ENCODE assay signal across 1 cellular context in the genomic region with DNA sequence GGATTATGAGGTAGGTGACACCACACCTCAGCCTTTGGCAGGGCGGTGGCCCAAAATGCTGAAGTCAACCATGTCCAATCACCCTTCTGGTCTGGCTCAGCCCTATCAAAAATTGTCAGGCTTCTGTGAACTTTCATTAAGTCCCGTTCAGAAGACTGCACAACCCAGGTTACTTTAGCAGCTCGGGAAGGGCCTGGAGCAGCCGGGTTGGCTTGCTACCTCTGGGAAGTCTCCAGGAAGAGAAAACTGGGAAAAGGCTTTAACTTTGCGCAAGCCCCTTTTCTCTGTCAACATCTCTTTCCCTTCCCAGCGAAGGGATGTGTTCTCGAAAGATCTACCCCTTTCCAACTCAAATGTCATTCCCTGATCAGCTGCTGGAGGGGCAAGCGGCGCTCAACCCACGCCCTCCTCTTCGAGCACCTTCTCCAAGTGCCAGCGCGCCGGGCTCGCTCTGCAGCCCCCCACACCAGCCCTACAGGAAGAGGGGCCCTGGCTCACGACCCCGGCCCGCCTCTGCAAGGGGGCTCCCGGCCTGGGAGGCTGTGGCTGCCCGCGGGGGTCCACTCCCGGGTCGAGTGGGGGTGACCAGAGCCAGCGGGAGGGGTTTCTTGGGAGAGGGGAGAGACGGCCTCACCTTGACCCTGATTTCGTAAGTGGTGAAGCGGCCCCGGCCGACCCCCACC.
TF ChIP-seq lines count a peak whose summit lies in the region.

No MANE protein-coding gene starts in this region.

TF ChIP-seq in K562, 482 proteins besides CTCF, POLR2A, EP300 and RAD21 (continues in another document):
- TF ChIP-seq ZNF395 (CRISPR knock-in tag; IDR thresholded peaks at IDR 0.05) (0 out of 2 replicates have a peak, but pooled peaks have one; percentile 67), CBFA2T3 (IDR thresholded peaks at IDR 0.05) (peak; percentile 34; the same call in 1 of the 2 replicates), ZBTB40 (IDR thresholded peaks at IDR 0.05) (no peak), ZBTB40 (CRISPR knock-in tag; IDR thresholded peaks at IDR 0.05) (no peak), RFX5 (IDR thresholded peaks at IDR 0.05; ENCODE audit: low read depth, low read length) (no peak), OTX1 (CRISPR knock-in tag; IDR thresholded peaks at IDR 0.05) (0 out of 2 replicates have a peak, but pooled peaks have one; percentile 28), HDAC1 (IDR thresholded peaks at IDR 0.05) (peak in 1 of 2 experiments; percentile 70; a peak in 1 of 4 replicates), BRCA1 (IDR thresholded peaks at IDR 0.05) (no peak), BRCA1 (CRISPR knock-in tag; IDR thresholded peaks at IDR 0.05) (0 out of 2 replicates have a peak, but pooled peaks have one; percentile 59), CREB1 (IDR thresholded peaks at IDR 0.05) (0 out of 2 replicates have a peak, but pooled peaks have one; percentile 19), CREB1 (CRISPR knock-in tag; IDR thresholded peaks at IDR 0.05) (no peak), ZBTB7A (IDR thresholded peaks at IDR 0.05; ENCODE audit: borderline replicate concordance, control insufficient read depth, low read depth, low read length) (peak; percentile 48; the same call in 1 of the 2 replicates), ZNF217 (CRISPR knock-in tag; IDR thresholded peaks at IDR 0.05) (no peak), CBX1 (IDR thresholded peaks at IDR 0.05; ENCODE audit: low read depth) (peak; percentile 27; the same call in 1 of the 2 replicates), FUS (optimal IDR thresholded peaks at IDR 0.05; ENCODE audit: low read depth, low read length) (no peak), CREB5 (CRISPR knock-in tag; IDR thresholded peaks at IDR 0.05) (no peak), GABPB2 (CRISPR knock-in tag; conservative IDR thresholded peaks at IDR 0.05) (no peak), ETV5 (CRISPR knock-in tag; IDR thresholded peaks at IDR 0.05; ENCODE audit: low read depth) (peak; percentile 36; the same call in 1 of the 2 replicates), MECOM (CRISPR knock-in tag; IDR thresholded peaks at IDR 0.05) (no peak), EGR1 (conservative IDR thresholded peaks at IDR 0.05) (peak; percentile 33; the same call in 1 of the 2 replicates), TEAD4 (IDR thresholded peaks at IDR 0.05; ENCODE audit: low read length) (peak; percentile 47; the same call in 1 of the 2 replicates), TEAD4 (CRISPR knock-in tag; IDR thresholded peaks at IDR 0.05; ENCODE audit: borderline replicate concordance) (no peak), NKRF (IDR thresholded peaks at IDR 0.05; ENCODE audit: borderline replicate concordance) (peak; percentile 72), CREB3 (tag; conservative IDR thresholded peaks at IDR 0.05; ENCODE audit: low read depth) (no peak), PTBP1 (IDR thresholded peaks at IDR 0.05; ENCODE audit: low read depth, low read length) (no peak), SMAD2 (IDR thresholded peaks at IDR 0.05; ENCODE audit: low read depth, low read length) (no peak), ZNF639 (CRISPR knock-in tag; conservative IDR thresholded peaks at IDR 0.05 in 1 of 2, IDR thresholded peaks at IDR 0.05 in 1 of 2) (no peak), SREBF2 (CRISPR knock-in tag; IDR thresholded peaks at IDR 0.05) (0 out of 2 replicates have a peak, but pooled peaks have one; percentile 76), FOS (IDR thresholded peaks at IDR 0.05; ENCODE audit: extremely low read depth, insufficient read length) (no peak), BRF1 (IDR thresholded peaks at IDR 0.05; ENCODE audit: borderline replicate concordance, extremely low read depth, insufficient read length) (no peak), SIN3A (IDR thresholded peaks at IDR 0.05; ENCODE audit: borderline replicate concordance in 2 of 2, control insufficient read depth in 1 of 2, low read depth in 2 of 2, low read length in 2 of 2) (peak; percentile 61 to 78; a peak in 1 of 4 replicates), BRD4 (IDR thresholded peaks at IDR 0.05) (no peak; the same call in 1 of the 2 replicates), ESRRB (CRISPR knock-in tag; IDR thresholded peaks at IDR 0.05; ENCODE audit: borderline replicate concordance) (no peak), SAP30 (IDR thresholded peaks at IDR 0.05; ENCODE audit: borderline replicate concordance, insufficient read depth, low read depth, low read length, poor library complexity, severe bottlenecking) (peak; percentile 60)
- TF ChIP-seq, protein P1, sequence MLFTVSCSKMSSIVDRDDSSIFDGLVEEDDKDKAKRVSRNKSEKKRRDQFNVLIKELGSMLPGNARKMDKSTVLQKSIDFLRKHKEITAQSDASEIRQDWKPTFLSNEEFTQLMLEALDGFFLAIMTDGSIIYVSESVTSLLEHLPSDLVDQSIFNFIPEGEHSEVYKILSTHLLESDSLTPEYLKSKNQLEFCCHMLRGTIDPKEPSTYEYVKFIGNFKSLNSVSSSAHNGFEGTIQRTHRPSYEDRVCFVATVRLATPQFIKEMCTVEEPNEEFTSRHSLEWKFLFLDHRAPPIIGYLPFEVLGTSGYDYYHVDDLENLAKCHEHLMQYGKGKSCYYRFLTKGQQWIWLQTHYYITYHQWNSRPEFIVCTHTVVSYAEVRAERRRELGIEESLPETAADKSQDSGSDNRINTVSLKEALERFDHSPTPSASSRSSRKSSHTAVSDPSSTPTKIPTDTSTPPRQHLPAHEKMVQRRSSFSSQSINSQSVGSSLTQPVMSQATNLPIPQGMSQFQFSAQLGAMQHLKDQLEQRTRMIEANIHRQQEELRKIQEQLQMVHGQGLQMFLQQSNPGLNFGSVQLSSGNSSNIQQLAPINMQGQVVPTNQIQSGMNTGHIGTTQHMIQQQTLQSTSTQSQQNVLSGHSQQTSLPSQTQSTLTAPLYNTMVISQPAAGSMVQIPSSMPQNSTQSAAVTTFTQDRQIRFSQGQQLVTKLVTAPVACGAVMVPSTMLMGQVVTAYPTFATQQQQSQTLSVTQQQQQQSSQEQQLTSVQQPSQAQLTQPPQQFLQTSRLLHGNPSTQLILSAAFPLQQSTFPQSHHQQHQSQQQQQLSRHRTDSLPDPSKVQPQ (CRISPR knock-in tag; IDR thresholded peaks at IDR 0.05; ENCODE audit: borderline replicate concordance): no peak
- TF ChIP-seq, protein P2, sequence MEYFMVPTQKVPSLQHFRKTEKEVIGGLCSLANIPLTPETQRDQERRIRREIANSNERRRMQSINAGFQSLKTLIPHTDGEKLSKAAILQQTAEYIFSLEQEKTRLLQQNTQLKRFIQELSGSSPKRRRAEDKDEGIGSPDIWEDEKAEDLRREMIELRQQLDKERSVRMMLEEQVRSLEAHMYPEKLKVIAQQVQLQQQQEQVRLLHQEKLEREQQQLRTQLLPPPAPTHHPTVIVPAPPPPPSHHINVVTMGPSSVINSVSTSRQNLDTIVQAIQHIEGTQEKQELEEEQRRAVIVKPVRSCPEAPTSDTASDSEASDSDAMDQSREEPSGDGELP (CRISPR knock-in tag; IDR thresholded peaks at IDR 0.05; ENCODE audit: borderline replicate concordance): peak; percentile 85
